ENCODE assay signal across 1 cellular context in genomic region chr4:127783971-127784519, GRCh38.
TF ChIP-seq lines count a peak whose summit lies in the region.

No MANE protein-coding gene starts in this region.

TF ChIP-seq in HEK293, 187 proteins besides CTCF, POLR2A, EP300 and RAD21 (continued from another document):
- TF ChIP-seq PRDM2 (tag by site-specific recombination; IDR thresholded peaks at IDR 0.05; ENCODE audit: borderline replicate concordance) (no peak), ZFP69B (tag by site-specific recombination; IDR thresholded peaks at IDR 0.05) (no peak), ZNF175 (tag by site-specific recombination; IDR thresholded peaks at IDR 0.05) (no peak), ZNF792 (tag by site-specific recombination; IDR thresholded peaks at IDR 0.05) (no peak), ZBTB17 (tag by site-specific recombination; IDR thresholded peaks at IDR 0.05) (peak; percentile 68), REPIN1 (tag by site-specific recombination; IDR thresholded peaks at IDR 0.05; ENCODE audit: low read depth) (no peak), YY1 (tag by site-specific recombination; IDR thresholded peaks at IDR 0.05) (no peak), PRDM6 (tag by site-specific recombination; IDR thresholded peaks at IDR 0.05) (peak; percentile 21; the same call in 1 of the 2 replicates), ZNF530 (tag by site-specific recombination; IDR thresholded peaks at IDR 0.05; ENCODE audit: low read depth) (no peak), RBAK (tag by site-specific recombination; IDR thresholded peaks at IDR 0.05) (no peak), ZNF423 (tag by site-specific recombination; IDR thresholded peaks at IDR 0.05) (no peak)
